In the genomic region with DNA sequence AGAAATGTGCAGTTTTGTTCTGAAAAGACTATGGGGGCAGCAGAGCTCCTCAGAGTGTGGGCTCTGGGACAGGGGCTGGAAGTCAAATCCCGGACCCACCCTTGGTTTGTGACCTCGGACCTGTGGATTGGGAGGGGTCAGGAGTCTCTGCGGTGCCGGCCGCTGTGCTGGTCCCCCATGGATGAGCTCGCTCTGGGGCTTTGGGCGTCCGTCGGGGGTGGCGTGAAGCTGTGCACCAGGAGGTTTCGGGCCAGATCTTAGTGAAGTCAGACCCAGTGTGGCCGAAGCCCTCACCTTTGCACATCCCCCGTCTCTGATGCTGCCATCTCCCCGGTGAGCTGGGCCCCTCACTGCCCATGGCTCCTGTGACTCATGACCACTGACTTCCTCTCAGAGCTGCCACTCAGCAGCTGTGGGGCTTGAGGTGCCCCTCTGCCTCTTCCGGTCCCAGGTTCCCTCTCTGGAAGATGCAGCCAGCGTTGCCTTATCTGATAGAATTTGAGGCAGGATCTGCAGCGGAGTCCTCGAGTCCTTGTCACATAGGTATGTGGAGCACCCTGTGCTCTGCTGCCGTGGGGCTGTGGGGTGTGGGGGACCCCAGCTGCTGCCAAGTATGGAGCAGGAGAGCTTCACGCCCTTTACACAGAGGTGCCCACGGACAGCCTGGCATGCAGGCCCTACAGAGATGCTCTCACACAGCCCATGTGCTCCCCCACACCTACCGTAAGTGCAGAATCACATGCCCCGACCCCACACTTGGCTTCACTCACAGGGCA, we compare ENCODE assay signal across 13 cellular contexts. TPM values are rescaled to one million over a fixed set of nuclear protein-coding genes. Genes with fewer than 3 reads are reported as not detected.
DNase-seq lines count a peak whose midpoint lies in the region; TF ChIP-seq lines count a peak whose summit lies in the region.
"Had no signal": no experiment of that assay in that cellular context is flagged by ENCODE, and none has a peak within 500 bp of the region (broad histone marks: within the 10 kb centered on the region; RNA-seq: fewer than 3 reads in every experiment).

No MANE protein-coding gene starts in this region.

- no peaks in the 10 kb centered on the region for H3K27me3 ChIP-seq in Loucy (ENCODE audit: insufficient read depth, low read length, poor library complexity, severe bottlenecking)

- no peaks in the 10 kb centered on the region for H3K36me3 ChIP-seq in Loucy (ENCODE audit: insufficient read depth, low read length)

- H3K4me2 ChIP-seq in Loucy (ENCODE audit: low read depth, low read length, poor library complexity, severe bottlenecking) = peak overlapping the region; percentile 82

- H3K4me3 Mint-ChIP-seq in activated CD4-positive, alpha-beta T cell treated with anti-CD3 and anti-CD28 coated beads, Interleukin-2, amount 10 ng/mL, durations not matched to agents 24 days and 14 days = peak overlapping the region; percentile 32
- H3K4me3 Mint-ChIP-seq: nephron had no signal

- H3K27me3 Mint-ChIP-seq in activated CD4-positive, alpha-beta T cell treated with anti-CD3 and anti-CD28 coated beads, Interleukin-2, amount 10 ng/mL, durations not matched to agents 24 days and 14 days = peaks cover under 1% of the 10 kb centered on the region

- H3K9me3 Mint-ChIP-seq in activated CD4-positive, alpha-beta T cell treated with anti-CD3 and anti-CD28 coated beads, Interleukin-2, amount 10 ng/mL, durations not matched to agents 24 days and 14 days = peaks cover 6% of the 10 kb centered on the region

- peak; percentile 58 for DNase-seq in activated CD4-positive, alpha-beta T cell treated with anti-CD3 and anti-CD28 coated beads, Interleukin-2, amount 10 ng/mL, durations not matched to agents 24 days and 14 days
- no peak for DNase-seq in activated CD4-positive, alpha-beta T cell treated with anti-CD3 and anti-CD28 coated beads, Interleukin-2, amount 50 U/mL, for 4 hours
- DNase-seq in activated CD8-positive, alpha-beta memory T cell treated with anti-CD3 and anti-CD28 coated beads, Interleukin-2, amount 50 U/mL, for 4 hours = peak; percentile 17
- peak; percentile 78 for DNase-seq in posterior vena cava (ENCODE audit: low spot score)
- no peak for DNase-seq in T1000 (lab: John Stamatoyannopoulos, UW)
- DNase-seq in GF-D8 (lab: John Stamatoyannopoulos, UW) = no peak
- no peak for DNase-seq in effector CD8-positive, alpha-beta T cell (lab: John Stamatoyannopoulos, UW)
- DNase-seq: central memory CD4-positive, alpha-beta T cell; NCI-H446 treated with DMSO at 0.1 percent for 48 hours had no signal

- no peaks in the 10 kb centered on the region for H3K9me2 ChIP-seq in Loucy (replicated peaks; ENCODE audit: low read depth, low read length)

- H3K4me1 ChIP-seq in Loucy (ENCODE audit: insufficient read depth, low read length, poor library complexity, severe bottlenecking) = peaks cover 49% of the 10 kb centered on the region

- peaks cover 14% of the 10 kb centered on the region for H3K4me1 Mint-ChIP-seq in activated CD4-positive, alpha-beta T cell treated with anti-CD3 and anti-CD28 coated beads, Interleukin-2, amount 10 ng/mL, durations not matched to agents 24 days and 14 days
- H3K4me1 Mint-ChIP-seq: nephron had no signal

- H3K4me3 ChIP-seq in Loucy (ENCODE audit: low read length, poor library complexity, severe bottlenecking) = peak overlapping the region; percentile 69

- H3K9me3 ChIP-seq in Loucy (ENCODE audit: insufficient read depth, low read depth, low read length) = no peaks in the 10 kb centered on the region

- no peak for TF ChIP-seq CTCF in Loucy (conservative IDR thresholded peaks at IDR 0.05; ENCODE audit: low read length)

- H3K27ac Mint-ChIP-seq in activated CD4-positive, alpha-beta T cell treated with anti-CD3 and anti-CD28 coated beads, Interleukin-2, amount 10 ng/mL, durations not matched to agents 24 days and 14 days = no peak overlapping the region
- H3K27ac Mint-ChIP-seq: nephron had no signal

- peak overlapping the region; percentile 74 for H3K9ac ChIP-seq in Loucy (ENCODE audit: low read depth, low read length, poor library complexity, severe bottlenecking)

- H3F3A ChIP-seq in Loucy (ENCODE audit: low read depth) = no peaks in the 10 kb centered on the region

- no peaks in the 10 kb centered on the region for H4K20me1 ChIP-seq in Loucy (ENCODE audit: insufficient read depth, low read length, poor library complexity, severe bottlenecking)

- H2AFZ ChIP-seq in Loucy (ENCODE audit: low read length) = 0 out of 2 replicates have a peak overlapping the region, but pooled peaks have one; percentile 41

- H3K36me3 Mint-ChIP-seq in activated CD4-positive, alpha-beta T cell treated with anti-CD3 and anti-CD28 coated beads, Interleukin-2, amount 10 ng/mL, durations not matched to agents 24 days and 14 days (ENCODE audit: low read depth) = peaks cover 3% of the 10 kb centered on the region

- H3K79me2 ChIP-seq in Loucy (ENCODE audit: insufficient read depth, low read length) = no peaks in the 10 kb centered on the region

- intact Hi-C loops in activated CD4-positive, alpha-beta T cell treated with anti-CD3 and anti-CD28 coated beads, Interleukin-2, amount 10 ng/mL, durations not matched to agents 24 days and 14 days (cut with micrococcal nuclease) = loop anchor here (10.0 kb wide), 1 partner anchor 52 kb away; no protein-coding TSS in a partner anchor
- intact Hi-C loops in posterior vena cava (cut with DNase I) = no loop called here

RNA-seq across cellular contexts. Expression of a gene that starts 11.4 kb away (rescaled TPM):
- total RNA-seq in activated CD4-positive, alpha-beta T cell treated with anti-CD3 and anti-CD28 coated beads, Interleukin-2, amount 10 ng/mL, durations not matched to agents 24 days and 14 days = 0.76 and 0.77 TPM in 2 replicates
- total RNA-seq in posterior vena cava = 1 to 10 TPM; 2.9 to 3.4 TPM

RNA-seq across cellular contexts. Expression of a gene that starts 18.0 kb away (rescaled TPM):
- not detected in 2 replicates for total RNA-seq in activated CD4-positive, alpha-beta T cell treated with anti-CD3 and anti-CD28 coated beads, Interleukin-2, amount 10 ng/mL, durations not matched to agents 24 days and 14 days
- under 1 TPM; 0.14 to 0.19 TPM for total RNA-seq in posterior vena cava
- total RNA-seq: G401, SK-MEL-5 had no signal

RNA-seq across cellular contexts. Expression of a gene that starts 48.4 kb away (rescaled TPM):
- 66.8 and 68.1 TPM in 2 replicates for total RNA-seq in activated CD4-positive, alpha-beta T cell treated with anti-CD3 and anti-CD28 coated beads, Interleukin-2, amount 10 ng/mL, durations not matched to agents 24 days and 14 days
- 10 to 100 TPM; 24.5 to 25.6 TPM for total RNA-seq in posterior vena cava

Comparison
In these comparisons a context has a peak if more than half of its experiments do, and no peak if none do; other contexts are left out.
1. DNase-seq: peak in activated CD4-positive, alpha-beta T cell treated with anti-CD3 and anti-CD28 coated beads, Interleukin-2, amount 10 ng/mL, durations not matched to agents 24 days and 14 days (single experiment), activated CD8-positive, alpha-beta memory T cell treated with anti-CD3 and anti-CD28 coated beads, Interleukin-2, amount 50 U/mL, for 4 hours (single experiment) and posterior vena cava (single experiment); none in activated CD4-positive, alpha-beta T cell treated with anti-CD3 and anti-CD28 coated beads, Interleukin-2, amount 50 U/mL, for 4 hours (0 of 2), T1000 (single experiment), GF-D8 (single experiment) and effector CD8-positive, alpha-beta T cell (single experiment).